1 cellular context compared by ENCODE assay signal in the genomic region with DNA sequence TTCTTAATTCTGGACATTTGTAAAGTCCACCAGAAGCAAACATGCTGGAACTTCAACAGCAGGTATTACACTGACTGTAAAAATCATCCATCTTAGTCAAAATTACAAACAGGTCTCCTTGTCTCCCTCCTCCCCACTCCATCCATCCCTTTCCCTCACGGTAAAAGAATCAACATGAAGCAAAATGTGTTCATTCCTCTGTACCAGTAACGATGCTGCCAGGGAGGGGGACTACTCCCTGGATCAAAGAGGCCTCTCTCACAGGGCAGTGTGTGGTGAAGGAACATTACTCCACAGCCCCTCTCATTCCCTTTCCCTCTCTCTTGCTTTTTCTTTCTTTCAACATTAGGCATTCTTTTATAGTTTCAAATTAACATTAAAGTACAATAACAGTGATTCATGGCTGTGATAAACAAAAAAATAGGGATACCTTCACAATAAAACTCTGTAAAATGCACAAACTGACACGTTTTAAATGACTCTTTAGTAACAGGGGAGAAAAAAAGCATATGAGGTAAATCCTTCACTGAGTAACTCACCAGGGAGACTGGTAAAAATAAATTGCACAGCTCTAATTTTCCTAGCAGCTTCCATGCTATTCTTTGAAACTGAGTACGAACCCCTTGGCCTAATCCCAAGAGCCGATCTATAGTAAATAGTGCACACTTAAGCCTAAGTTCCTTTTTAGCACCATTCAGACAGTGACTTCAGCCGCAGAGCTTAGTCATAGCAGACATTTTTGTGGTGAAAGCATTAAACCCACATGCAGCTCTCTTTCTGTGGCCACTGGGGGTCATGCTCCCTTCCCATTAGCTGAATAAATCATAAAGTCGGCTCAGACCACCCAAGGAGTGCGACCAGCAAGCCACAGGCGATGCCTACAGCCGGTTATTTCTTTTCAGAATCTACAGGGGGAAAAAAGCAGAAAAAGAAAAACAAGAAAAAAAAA.
TF ChIP-seq lines count a peak whose summit lies in the region.

No MANE protein-coding gene starts in this region.

TF ChIP-seq in WTC11, 78 proteins besides CTCF, POLR2A, EP300 and RAD21 (continued from another document):
- TF ChIP-seq NFATC4 (CRISPR knock-in tag; IDR thresholded peaks at IDR 0.05), result no peak
- TF ChIP-seq ZNF423 (CRISPR knock-in tag; IDR thresholded peaks at IDR 0.05), result no peak
- TF ChIP-seq NR3C1 (CRISPR knock-in tag; conservative IDR thresholded peaks at IDR 0.05; ENCODE audit: low read depth), result no peak
- TF ChIP-seq CREM (CRISPR knock-in tag; IDR thresholded peaks at IDR 0.05), result no peak
